In genomic region chr11:100860318-100860896, GRCh38 we compare ENCODE assay signal across 2 cellular contexts.
TF ChIP-seq lines count a peak whose summit lies in the region.

No MANE protein-coding gene starts in this region.

TF ChIP-seq in GM23338, 12 proteins besides CTCF, POLR2A, EP300 and RAD21 (continued from another document):
- peak; percentile 30; the same call in 1 of the 2 replicates for TF ChIP-seq NANOG (IDR thresholded peaks at IDR 0.05; ENCODE audit: borderline replicate concordance)

TF ChIP-seq in H1, 55 proteins besides CTCF, POLR2A, EP300 and RAD21:
- TF ChIP-seq POU5F1 (IDR thresholded peaks at IDR 0.05; ENCODE audit: low read depth, low read length) (no peak), TBP (IDR thresholded peaks at IDR 0.05; ENCODE audit: low read depth, low read length) (no peak), SIN3A (conservative IDR thresholded peaks at IDR 0.05 in 1 of 2, IDR thresholded peaks at IDR 0.05 in 1 of 2; ENCODE audit: low read depth in 1 of 2, low read length in 2 of 2) (no peak), SIX5 (IDR thresholded peaks at IDR 0.05; ENCODE audit: low read depth, low read length) (no peak), SP2 (IDR thresholded peaks at IDR 0.05; ENCODE audit: low read length) (no peak), EGR1 (IDR thresholded peaks at IDR 0.05; ENCODE audit: borderline replicate concordance, low read depth, low read length) (no peak), POLR2AphosphoS5 (IDR thresholded peaks at IDR 0.05; ENCODE audit: low read depth, low read length) (no peak), CBX8 (IDR thresholded peaks at IDR 0.05; ENCODE audit: borderline replicate concordance, low read depth, low read length) (no peak), SRF (IDR thresholded peaks at IDR 0.05; ENCODE audit: low read depth, low read length) (no peak), HDAC6 (IDR thresholded peaks at IDR 0.05; ENCODE audit: low read depth, low read length) (no peak), E2F6 (IDR thresholded peaks at IDR 0.05) (no peak), SIRT6 (IDR thresholded peaks at IDR 0.05; ENCODE audit: low read length) (no peak), JUND (IDR thresholded peaks at IDR 0.05; ENCODE audit: low read length) (no peak), CHD2 (IDR thresholded peaks at IDR 0.05; ENCODE audit: low read length) (no peak), ATF2 (IDR thresholded peaks at IDR 0.05; ENCODE audit: low read length) (no peak), SP1 (IDR thresholded peaks at IDR 0.05; ENCODE audit: low read depth, low read length) (no peak), EZH2 (IDR thresholded peaks at IDR 0.05; ENCODE audit: low read depth, low read length, severe bottlenecking) (no peak), GABPA (IDR thresholded peaks at IDR 0.05; ENCODE audit: borderline replicate concordance, insufficient read depth, low read length) (no peak), TCF12 (IDR thresholded peaks at IDR 0.05; ENCODE audit: low read depth, low read length) (no peak)
